30 cellular contexts compared by ENCODE assay signal in genomic region chr5:102927007-102927406, GRCh38.
"Had no signal": no experiment of that assay in that cellular context is flagged by ENCODE, and none has a peak within 500 bp of the region (broad histone marks: within the 10 kb centered on the region; RNA-seq: fewer than 3 reads in every experiment).

No MANE protein-coding gene starts in this region.

- H3K4me3 ChIP-seq: ascending aorta, cardiac muscle cell had no signal

- H3K27ac ChIP-seq: ascending aorta, cardiac muscle cell, VCaP had no signal

- H3K9me3 ChIP-seq: ascending aorta had no signal

- FAIRE-seq: bronchial epithelial cell had no signal

- DNase-seq: activated B cell treated with CpG ODN at 0.5 μM for 24 hours; activated CD4-positive, alpha-beta memory T cell treated with anti-CD3 and anti-CD28 coated beads, Interleukin-2, amount 10 ng/mL, durations not matched to agents 7 days and 5 days; activated CD4-positive, alpha-beta T cell treated with anti-CD3 and anti-CD28 coated beads for 4 hours; activated CD4-positive, alpha-beta T cell treated with anti-CD3 and anti-CD28 coated beads, Interleukin-2, amount 10 ng/mL, durations not matched to agents 24 days and 14 days; activated CD4-positive, alpha-beta T cell treated with anti-CD3 and anti-CD28 coated beads, Interleukin-2, amount 50 U/mL, for 1 hour; activated CD4-positive, alpha-beta T cell treated with anti-CD3 and anti-CD28 coated beads, Interleukin-2, amount 50 U/mL, for 4 hours; activated CD4-positive, CD25-positive, alpha-beta regulatory T cell treated with anti-CD3 and anti-CD28 coated beads, Interleukin-2, amount 50 U/mL, for 72 hours; activated CD8-positive, alpha-beta memory T cell treated with anti-CD3 and anti-CD28 coated beads for 24 hours; activated CD8-positive, alpha-beta memory T cell treated with anti-CD3 and anti-CD28 coated beads, Interleukin-2, amount 10 ng/mL, durations not matched to agents 7 days and 5 days; activated CD8-positive, alpha-beta memory T cell treated with anti-CD3 and anti-CD28 coated beads, Interleukin-2, amount 50 U/mL, for 48 hours; activated CD8-positive, alpha-beta T cell treated with anti-CD3 and anti-CD28 coated beads, Interleukin-2, amount 10 ng/mL, durations not matched to agents 7 days and 5 days; activated effector memory CD4-positive, alpha-beta T cell treated with Interleukin-2 at 50 U/mL for 16 hours; activated gamma-delta T cell; activated naive CD4-positive, alpha-beta T cell treated with anti-CD3 and anti-CD28 coated beads, Interleukin-2, amount 10 ng/mL, durations not matched to agents 7 days and 5 days; activated naive CD4-positive, alpha-beta T cell treated with Interleukin-2 at 50 U/mL for 16 hours; activated naive CD8-positive, alpha-beta T cell treated with anti-CD3 and anti-CD28 coated beads, Interleukin-2, amount 10 ng/mL, durations not matched to agents 7 days and 5 days; activated naive CD8-positive, alpha-beta T cell treated with anti-CD3 and anti-CD28 coated beads, Interleukin-2, amount 50 U/mL, for 24 hours; activated T-cell treated with anti-CD3 and anti-CD28 coated beads, Interleukin-2, amount 50 U/mL, for 24 hours; activated T-cell treated with anti-CD3 and anti-CD28 coated beads, Interleukin-2, amount 50 U/mL, for 48 hours; amygdala; anterior cingulate cortex; caudate nucleus; cerebellar nuclear complex; T-cell; T-helper 2 cell; T-helper 9 cell had no signal

- H3K27me3 ChIP-seq: ascending aorta, cardiac muscle cell had no signal
